Comparison of ENCODE assay signal across 9 cellular contexts in the genomic region with DNA sequence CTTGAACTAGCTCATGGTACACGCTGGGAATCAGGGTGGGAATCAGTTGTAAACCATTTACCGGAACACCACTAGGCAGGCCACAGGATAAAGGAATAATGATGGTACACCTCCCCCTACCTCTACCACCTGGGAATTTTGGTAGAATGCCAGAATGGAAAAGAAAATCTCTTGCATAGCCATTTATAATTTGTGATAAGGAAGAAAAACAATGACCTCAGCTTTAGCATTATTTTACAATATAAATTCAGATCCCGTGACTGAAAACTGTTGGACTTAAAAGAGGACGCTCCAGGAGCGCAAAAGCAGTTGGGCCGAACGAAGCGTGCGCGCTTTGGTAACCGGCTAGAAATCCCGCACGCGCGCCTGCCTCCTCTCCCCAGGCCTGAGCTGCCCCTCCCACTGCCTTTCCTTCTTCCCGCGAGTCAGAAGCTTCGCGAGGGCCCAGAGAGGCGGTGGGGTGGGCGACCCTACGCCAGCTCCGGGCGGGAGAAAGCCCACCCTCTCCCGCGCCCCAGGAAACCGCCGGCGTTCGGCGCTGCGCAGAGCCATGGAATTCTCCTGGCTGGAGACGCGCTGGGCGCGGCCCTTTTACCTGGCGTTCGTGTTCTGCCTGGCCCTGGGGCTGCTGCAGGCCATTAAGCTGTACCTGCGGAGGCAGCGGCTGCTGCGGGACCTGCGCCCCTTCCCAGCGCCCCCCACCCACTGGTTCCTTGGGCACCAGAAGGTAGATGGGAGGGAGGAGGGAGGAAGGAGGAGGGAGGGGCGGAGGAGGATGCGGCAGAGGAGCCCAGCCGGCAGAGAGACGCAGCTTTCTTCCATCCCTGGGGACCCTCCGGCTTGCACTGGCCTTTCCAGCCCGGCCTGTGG. TPM values are rescaled to one million over a fixed set of nuclear protein-coding genes. Genes with fewer than 3 reads are reported as not detected.
A peak's percentile ranks its signal among the peaks of the same experiment; 100 is the strongest.
DNase-seq lines count a peak whose midpoint lies in the region; ATAC-seq lines count a peak whose summit lies in the region.
"Had no signal": no experiment of that assay in that cellular context is flagged by ENCODE, and none has a peak within 500 bp of the region (broad histone marks: within the 10 kb centered on the region; RNA-seq: fewer than 3 reads in every experiment).

CYP4X1 (plus strand) TSS at position 402 of the 870 bp plus-strand sequence; CDS start at position 551, 149 bp downstream.

- H3K4me1 ChIP-seq in iPS-20b (ENCODE audit: insufficient read depth, low read length) (peaks cover 12% of the 10 kb centered on the region; the same call in 1 of the 2 replicates), skeletal muscle tissue (ENCODE audit: control insufficient read depth in 3 of 3, insufficient read depth in 3 of 3, low read length in 3 of 3) (peaks cover 7 to 18% (median 13%) of the 10 kb centered on the region in 3 donors)

- H3K9me3 ChIP-seq in iPS-20b (ENCODE audit: insufficient read depth, low read depth, low read length), result no peaks in the 10 kb centered on the region
- no peaks in the 10 kb centered on the region for H3K9me3 ChIP-seq in skeletal muscle tissue (ENCODE audit: control insufficient read depth in 3 of 3, low read length in 3 of 3)

- H3K9ac ChIP-seq in iPS-20b (ENCODE audit: low read depth, low read length) (peak within 1 kb of the TSS; percentile 60; the same call in 1 of the 2 replicates), skeletal muscle tissue (ENCODE audit: low read depth in 1 of 3, low read length in 3 of 3) (peak within 1 kb of the TSS; percentile 54 to 82 (median 72))

- H3K27me3 ChIP-seq in iPS-20b (ENCODE audit: insufficient read depth, low read length) (peaks cover 39% of the 10 kb centered on the region), skeletal muscle tissue (ENCODE audit: control insufficient read depth in 3 of 3, insufficient read depth in 3 of 3, low read length in 3 of 3) (no peaks in the 10 kb centered on the region)

- H3K4me3 ChIP-seq in iPS-20b (ENCODE audit: low read length) (peak within 1 kb of the TSS; percentile 73), skeletal muscle tissue (ENCODE audit: low read length in 3 of 3) (peak within 1 kb of the TSS; percentile 75 to 82 (median 76))

- H3K27ac ChIP-seq in iPS-20b (ENCODE audit: low read length), result no peak within 1 kb of the TSS
- peak within 1 kb of the TSS; percentile 87 for H3K27ac ChIP-seq in skeletal muscle tissue (ENCODE audit: low read depth, low read length)

- DNase-seq in HPDE6-E6E7 (ENCODE audit: extremely low spot score) (peak; percentile 34), T47D (ENCODE audit: low read depth in 1 of 2, low spot score in 1 of 2) (peak; percentile 25 to 49), AG20443 (ENCODE audit: low spot score) (no peak)
- DNase-seq in activated CD4-positive, alpha-beta T cell treated with anti-CD3 and anti-CD28 coated beads, Interleukin-2, amount 50 U/mL, for 4 hours, result no peak
- DNase-seq: activated naive CD8-positive, alpha-beta T cell treated with anti-CD3 and anti-CD28 coated beads, Interleukin-2, amount 10 ng/mL, durations not matched to agents 7 days and 5 days had no signal

- in situ Hi-C loops in T47D (cut with HindIII; ENCODE audit: low pct_unique_long_range_greater_than_20kb, low sequenced_read_pairs), result no loop called here

- no peak for ATAC-seq in GM18861 (IDR thresholded peaks at IDR 0.05; ENCODE audit: unreplicated experiment)
- ATAC-seq in HG03097 (IDR thresholded peaks at IDR 0.05; ENCODE audit: low FRiP score, unreplicated experiment), result no peak

- H3K36me3 ChIP-seq in iPS-20b (ENCODE audit: insufficient read depth, low read depth, low read length) (no peaks in the 10 kb centered on the region), skeletal muscle tissue (ENCODE audit: control insufficient read depth in 3 of 3, insufficient read depth in 3 of 3, low read length in 3 of 3) (no peaks in the 10 kb centered on the region)

RNA-seq across cellular contexts. Expression of gene CYP4X1, which starts in this region (rescaled TPM):
- total RNA-seq in skeletal muscle tissue, result 3.1 TPM
- total RNA-seq: activated naive CD8-positive, alpha-beta T cell treated with anti-CD3 and anti-CD28 coated beads, Interleukin-2, amount 10 ng/mL, durations not matched to agents 7 days and 5 days had no signal

Comparison
In these comparisons a context has a peak if more than half of its experiments do, and no peak if none do; other contexts are left out.
1. DNase-seq: peak in HPDE6-E6E7 (single experiment) and T47D (2 of 2); none in activated CD4-positive, alpha-beta T cell treated with anti-CD3 and anti-CD28 coated beads, Interleukin-2, amount 50 U/mL, for 4 hours (0 of 2) and AG20443 (single experiment).